In the genomic region with DNA sequence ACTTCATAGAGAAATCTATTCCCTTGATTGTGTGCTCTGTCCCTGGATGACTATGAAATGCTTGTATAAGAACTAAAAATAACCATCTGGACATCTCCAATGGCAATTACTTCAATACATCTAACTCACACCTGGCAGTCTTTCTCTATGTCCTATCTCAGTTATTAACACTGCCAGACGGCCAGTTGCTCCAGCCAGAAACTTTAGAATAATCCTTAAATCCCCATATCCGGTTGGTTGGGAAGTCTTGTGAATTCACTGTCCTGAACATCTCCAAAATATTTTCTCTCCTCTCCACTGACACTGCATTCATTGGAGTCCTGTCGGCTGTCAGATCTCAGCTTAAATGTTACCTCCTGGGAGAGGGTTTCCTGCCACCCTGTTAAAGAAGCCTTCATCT, we compare ENCODE assay signal across 19 cellular contexts. TPM values are rescaled to one million over a fixed set of nuclear protein-coding genes. Genes with fewer than 3 reads are reported as not detected.
"Had no signal": no experiment of that assay in that cellular context is flagged by ENCODE, and none has a peak within 500 bp of the region (broad histone marks: within the 10 kb centered on the region; RNA-seq: fewer than 3 reads in every experiment).

No MANE protein-coding gene starts in this region.

- ATAC-seq: heart left ventricle; left colon; naive thymus-derived CD8-positive, alpha-beta T cell; stimulated activated effector memory CD8-positive, alpha-beta T cell treated with anti-CD3 and anti-CD28 coated beads, Interleukin-12 subunit alpha, Interleukin-12 subunit beta, amount 100 ng/mL, for 72 hours; stimulated activated naive CD8-positive, alpha-beta T cell treated with anti-CD3 and anti-CD28 coated beads, Interleukin-15, Interleukin-2, amounts not matched to agents 100 U/mL and 50 U/mL, for 24 hours had no signal

- H3K27me3 ChIP-seq: dorsolateral prefrontal cortex, heart left ventricle, ovary, right atrium auricular region, sigmoid colon, suprapubic skin, thyroid gland, uterus had no signal

- DNase-seq: cortex of kidney; dorsolateral prefrontal cortex; effector CD8-positive, alpha-beta T cell; heart left ventricle; hippocampal formation; left colon; mesendoderm; naive thymus-derived CD8-positive, alpha-beta T cell; ovary; sigmoid colon; small intestine; stimulated activated CD4-positive, alpha-beta T cell treated with anti-CD3 and anti-CD28 coated beads, Interleukin-4, amount 100 ng/mL, for 1 hour; stimulated activated CD8-positive, alpha-beta memory T cell treated with anti-CD3 and anti-CD28 coated beads, Interleukin-4, amount 100 ng/mL, for 48 hours; stimulated activated naive CD8-positive, alpha-beta T cell treated with anti-CD3 and anti-CD28 coated beads, Interleukin-15, Interleukin-2, amounts not matched to agents 100 U/mL and 50 U/mL, for 24 hours; thyroid gland; uterus had no signal

- H3K4me3 ChIP-seq: dorsolateral prefrontal cortex, heart left ventricle, ovary, right atrium auricular region, sigmoid colon, suprapubic skin, thyroid gland, uterus had no signal

- H3K4me1 ChIP-seq: right atrium auricular region, sigmoid colon, suprapubic skin, thyroid gland, uterus had no signal

- H3K36me3 ChIP-seq: heart left ventricle, ovary, right atrium auricular region, sigmoid colon, suprapubic skin, thyroid gland, uterus had no signal

- H3K9me3 ChIP-seq: heart left ventricle, ovary, right atrium auricular region, sigmoid colon, suprapubic skin, thyroid gland, uterus had no signal

- H3K27ac ChIP-seq: dorsolateral prefrontal cortex, heart left ventricle, ovary, right atrium auricular region, sigmoid colon, suprapubic skin, thyroid gland, uterus had no signal

RNA-seq across cellular contexts. Expression of gene LAMA2, which starts 12.2 kb away (rescaled TPM):
- total RNA-seq: naive thymus-derived CD8-positive, alpha-beta T cell had no signal
- polyA plus RNA-seq: naive thymus-derived CD8-positive, alpha-beta T cell had no signal
